In the genomic region with DNA sequence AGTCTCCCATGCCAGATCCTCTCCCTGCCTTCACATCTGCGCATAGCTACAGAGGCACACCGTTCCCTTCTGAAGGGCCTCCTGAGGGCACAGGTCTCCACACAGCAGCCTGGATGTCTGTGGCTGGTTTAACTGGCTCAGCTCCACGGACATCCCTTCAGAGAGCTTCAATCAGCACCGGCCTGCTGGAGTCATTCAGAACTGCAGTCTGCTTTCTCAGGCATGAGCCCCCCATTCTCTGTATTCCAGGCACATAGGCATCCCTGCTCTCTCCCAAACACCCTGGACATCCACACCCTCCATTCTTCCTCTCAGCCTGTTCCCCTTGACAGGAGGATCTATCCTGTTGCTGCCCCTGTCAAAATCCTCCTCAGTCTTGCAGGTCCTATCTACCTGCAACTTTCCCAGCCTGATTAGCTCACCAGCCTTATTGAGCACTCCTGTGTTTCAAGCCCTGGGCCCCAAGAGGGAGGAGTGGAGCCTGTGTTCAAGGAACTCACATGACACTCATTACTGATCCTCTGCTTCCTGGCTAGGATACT, we compare ENCODE assay signal across 1 cellular context.
TF ChIP-seq lines count a peak whose summit lies in the region.

No MANE protein-coding gene starts in this region.

TF ChIP-seq in HepG2, 621 proteins besides CTCF, POLR2A, EP300 and RAD21 (continued from another document and continues in another):
- TF ChIP-seq, protein P1, sequence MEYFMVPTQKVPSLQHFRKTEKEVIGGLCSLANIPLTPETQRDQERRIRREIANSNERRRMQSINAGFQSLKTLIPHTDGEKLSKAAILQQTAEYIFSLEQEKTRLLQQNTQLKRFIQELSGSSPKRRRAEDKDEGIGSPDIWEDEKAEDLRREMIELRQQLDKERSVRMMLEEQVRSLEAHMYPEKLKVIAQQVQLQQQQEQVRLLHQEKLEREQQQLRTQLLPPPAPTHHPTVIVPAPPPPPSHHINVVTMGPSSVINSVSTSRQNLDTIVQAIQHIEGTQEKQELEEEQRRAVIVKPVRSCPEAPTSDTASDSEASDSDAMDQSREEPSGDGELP (IDR thresholded peaks at IDR 0.05; ENCODE audit: borderline replicate concordance, low read depth): no peak
- TF ChIP-seq PLRG1 (conservative IDR thresholded peaks at IDR 0.05): no peak
- TF ChIP-seq NFIC (IDR thresholded peaks at IDR 0.05; ENCODE audit: low read length): no peak
- TF ChIP-seq ZNF234 (CRISPR knock-in tag; conservative IDR thresholded peaks at IDR 0.05): no peak
- no peak for TF ChIP-seq FOXJ3 (CRISPR knock-in tag; IDR thresholded peaks at IDR 0.05; ENCODE audit: borderline replicate concordance)
- no peak for TF ChIP-seq THAP11 (CRISPR knock-in tag; IDR thresholded peaks at IDR 0.05)
- no peak for TF ChIP-seq ZNF432 (CRISPR knock-in tag; IDR thresholded peaks at IDR 0.05; ENCODE audit: borderline replicate concordance)
- TF ChIP-seq ARID2 (CRISPR knock-in tag; IDR thresholded peaks at IDR 0.05; ENCODE audit: borderline replicate concordance): no peak
- TF ChIP-seq ZNF614 (CRISPR knock-in tag; IDR thresholded peaks at IDR 0.05; ENCODE audit: borderline replicate concordance): no peak
- TF ChIP-seq ZNF564 (CRISPR knock-in tag; IDR thresholded peaks at IDR 0.05): no peak
- no peak for TF ChIP-seq PAWR (CRISPR knock-in tag; IDR thresholded peaks at IDR 0.05; ENCODE audit: borderline replicate concordance)
- no peak for TF ChIP-seq AGO2 (optimal IDR thresholded peaks at IDR 0.05; ENCODE audit: low read depth, low read length)
- TF ChIP-seq ZFX (CRISPR knock-in tag; IDR thresholded peaks at IDR 0.05; ENCODE audit: low read depth): no peak; the same call in 1 of the 2 replicates
- TF ChIP-seq TMF1 (CRISPR knock-in tag; IDR thresholded peaks at IDR 0.05; ENCODE audit: low read depth): no peak
- no peak for TF ChIP-seq JUND (CRISPR knock-in tag; IDR thresholded peaks at IDR 0.05)
- TF ChIP-seq HMGA1 (CRISPR knock-in tag; conservative IDR thresholded peaks at IDR 0.05): no peak
- no peak for TF ChIP-seq PAF1 (CRISPR knock-in tag; IDR thresholded peaks at IDR 0.05)
- TF ChIP-seq, protein P2, sequence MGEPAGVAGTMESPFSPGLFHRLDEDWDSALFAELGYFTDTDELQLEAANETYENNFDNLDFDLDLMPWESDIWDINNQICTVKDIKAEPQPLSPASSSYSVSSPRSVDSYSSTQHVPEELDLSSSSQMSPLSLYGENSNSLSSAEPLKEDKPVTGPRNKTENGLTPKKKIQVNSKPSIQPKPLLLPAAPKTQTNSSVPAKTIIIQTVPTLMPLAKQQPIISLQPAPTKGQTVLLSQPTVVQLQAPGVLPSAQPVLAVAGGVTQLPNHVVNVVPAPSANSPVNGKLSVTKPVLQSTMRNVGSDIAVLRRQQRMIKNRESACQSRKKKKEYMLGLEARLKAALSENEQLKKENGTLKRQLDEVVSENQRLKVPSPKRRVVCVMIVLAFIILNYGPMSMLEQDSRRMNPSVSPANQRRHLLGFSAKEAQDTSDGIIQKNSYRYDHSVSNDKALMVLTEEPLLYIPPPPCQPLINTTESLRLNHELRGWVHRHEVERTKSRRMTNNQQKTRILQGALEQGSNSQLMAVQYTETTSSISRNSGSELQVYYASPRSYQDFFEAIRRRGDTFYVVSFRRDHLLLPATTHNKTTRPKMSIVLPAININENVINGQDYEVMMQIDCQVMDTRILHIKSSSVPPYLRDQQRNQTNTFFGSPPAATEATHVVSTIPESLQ (CRISPR knock-in tag; conservative IDR thresholded peaks at IDR 0.05): no peak
- TF ChIP-seq, protein P3, sequence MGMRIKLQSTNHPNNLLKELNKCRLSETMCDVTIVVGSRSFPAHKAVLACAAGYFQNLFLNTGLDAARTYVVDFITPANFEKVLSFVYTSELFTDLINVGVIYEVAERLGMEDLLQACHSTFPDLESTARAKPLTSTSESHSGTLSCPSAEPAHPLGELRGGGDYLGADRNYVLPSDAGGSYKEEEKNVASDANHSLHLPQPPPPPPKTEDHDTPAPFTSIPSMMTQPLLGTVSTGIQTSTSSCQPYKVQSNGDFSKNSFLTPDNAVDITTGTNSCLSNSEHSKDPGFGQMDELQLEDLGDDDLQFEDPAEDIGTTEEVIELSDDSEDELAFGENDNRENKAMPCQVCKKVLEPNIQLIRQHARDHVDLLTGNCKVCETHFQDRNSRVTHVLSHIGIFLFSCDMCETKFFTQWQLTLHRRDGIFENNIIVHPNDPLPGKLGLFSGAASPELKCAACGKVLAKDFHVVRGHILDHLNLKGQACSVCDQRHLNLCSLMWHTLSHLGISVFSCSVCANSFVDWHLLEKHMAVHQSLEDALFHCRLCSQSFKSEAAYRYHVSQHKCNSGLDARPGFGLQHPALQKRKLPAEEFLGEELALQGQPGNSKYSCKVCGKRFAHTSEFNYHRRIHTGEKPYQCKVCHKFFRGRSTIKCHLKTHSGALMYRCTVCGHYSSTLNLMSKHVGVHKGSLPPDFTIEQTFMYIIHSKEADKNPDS (CRISPR knock-in tag; IDR thresholded peaks at IDR 0.05): no peak
- TF ChIP-seq ZNF703 (CRISPR knock-in tag; IDR thresholded peaks at IDR 0.05; ENCODE audit: borderline replicate concordance): no peak
- no peak for TF ChIP-seq SALL2 (CRISPR knock-in tag; IDR thresholded peaks at IDR 0.05)
- no peak for TF ChIP-seq ZNF746 (CRISPR knock-in tag; IDR thresholded peaks at IDR 0.05)
- TF ChIP-seq ZNF326 (CRISPR knock-in tag; IDR thresholded peaks at IDR 0.05; ENCODE audit: borderline replicate concordance): no peak
- no peak for TF ChIP-seq ZNF562 (CRISPR knock-in tag; IDR thresholded peaks at IDR 0.05; ENCODE audit: borderline replicate concordance)
- no peak for TF ChIP-seq POGZ (CRISPR knock-in tag; IDR thresholded peaks at IDR 0.05)
- no peak for TF ChIP-seq SRSF9 (IDR thresholded peaks at IDR 0.05; ENCODE audit: borderline replicate concordance, insufficient read depth, low read depth, low read length, poor library complexity, severe bottlenecking)
- TF ChIP-seq KDM6A (CRISPR knock-in tag; IDR thresholded peaks at IDR 0.05; ENCODE audit: low read depth): 0 out of 2 replicates have a peak, but pooled peaks have one; percentile 26
- TF ChIP-seq STAT5B (CRISPR knock-in tag; IDR thresholded peaks at IDR 0.05): no peak
- TF ChIP-seq, protein P4, sequence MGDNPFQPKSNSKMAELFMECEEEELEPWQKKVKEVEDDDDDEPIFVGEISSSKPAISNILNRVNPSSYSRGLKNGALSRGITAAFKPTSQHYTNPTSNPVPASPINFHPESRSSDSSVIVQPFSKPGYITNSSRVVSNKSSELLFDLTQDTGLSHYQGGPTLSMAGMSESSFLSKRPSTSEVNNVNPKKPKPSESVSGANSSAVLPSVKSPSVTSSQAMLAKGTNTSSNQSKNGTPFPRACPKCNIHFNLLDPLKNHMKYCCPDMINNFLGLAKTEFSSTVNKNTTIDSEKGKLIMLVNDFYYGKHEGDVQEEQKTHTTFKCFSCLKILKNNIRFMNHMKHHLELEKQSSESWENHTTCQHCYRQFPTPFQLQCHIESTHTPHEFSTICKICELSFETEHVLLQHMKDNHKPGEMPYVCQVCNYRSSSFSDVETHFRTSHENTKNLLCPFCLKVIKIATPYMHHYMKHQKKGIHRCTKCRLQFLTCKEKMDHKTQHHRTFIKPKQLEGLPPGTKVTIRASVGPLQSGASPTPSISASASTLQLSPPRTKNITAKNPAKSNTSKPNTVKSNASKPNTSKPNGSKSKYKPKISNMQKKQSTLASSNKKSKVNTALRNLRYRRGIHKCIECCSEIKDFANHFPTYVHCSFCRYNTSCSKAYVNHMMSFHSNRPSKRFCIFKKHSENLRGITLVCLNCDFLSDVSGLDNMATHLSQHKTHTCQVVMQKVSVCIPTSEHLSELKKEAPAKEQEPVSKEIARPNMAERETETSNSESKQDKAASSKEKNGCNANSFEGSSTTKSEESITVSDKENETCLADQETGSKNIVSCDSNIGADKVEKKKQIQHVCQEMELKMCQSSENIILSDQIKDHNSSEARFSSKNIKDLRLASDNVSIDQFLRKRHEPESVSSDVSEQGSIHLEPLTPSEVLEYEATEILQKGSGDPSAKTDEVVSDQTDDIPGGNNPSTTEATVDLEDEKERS (CRISPR knock-in tag; IDR thresholded peaks at IDR 0.05): no peak
- TF ChIP-seq ETV6 (CRISPR knock-in tag; conservative IDR thresholded peaks at IDR 0.05): no peak; the same call in 1 of the 2 replicates
- no peak for TF ChIP-seq FOXA1 (IDR thresholded peaks at IDR 0.05)
- no peak for TF ChIP-seq FOXA1 (CRISPR knock-in tag; IDR thresholded peaks at IDR 0.05)
- TF ChIP-seq, protein P5, sequence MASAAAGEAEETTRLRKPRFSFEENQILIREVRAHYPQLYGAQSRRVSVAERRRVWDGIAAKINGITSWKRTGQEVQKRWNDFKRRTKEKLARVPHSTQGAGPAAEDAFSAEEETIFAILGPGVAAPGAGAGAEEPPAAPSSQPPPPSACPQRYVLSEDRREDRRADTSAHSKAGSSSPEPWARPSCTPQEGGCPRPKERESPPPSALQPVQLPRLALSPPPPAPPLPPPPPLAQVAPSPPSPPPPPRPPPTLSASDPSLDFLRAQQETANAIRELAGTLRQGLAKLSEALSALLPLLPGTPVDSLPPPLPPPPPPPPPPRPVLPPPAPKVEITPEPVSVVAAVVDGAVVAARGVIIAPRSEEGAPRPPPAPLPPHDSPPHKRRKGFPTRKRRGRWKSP (CRISPR knock-in tag; IDR thresholded peaks at IDR 0.05): no peak
- TF ChIP-seq RORA (CRISPR knock-in tag; IDR thresholded peaks at IDR 0.05): no peak
- peak; percentile 67 for TF ChIP-seq HDAC2 (CRISPR knock-in tag; IDR thresholded peaks at IDR 0.05)
- no peak for TF ChIP-seq NKX3-1 (CRISPR knock-in tag; IDR thresholded peaks at IDR 0.05)
- no peak for TF ChIP-seq WIZ (CRISPR knock-in tag; IDR thresholded peaks at IDR 0.05)
- no peak; the same call in 1 of the 2 replicates for TF ChIP-seq GABPB1 (CRISPR knock-in tag; IDR thresholded peaks at IDR 0.05)
- TF ChIP-seq ZSCAN12 (CRISPR knock-in tag; IDR thresholded peaks at IDR 0.05): no peak
- TF ChIP-seq ZNF207 (IDR thresholded peaks at IDR 0.05; ENCODE audit: borderline replicate concordance): no peak
- TF ChIP-seq ZNF225 (CRISPR knock-in tag; IDR thresholded peaks at IDR 0.05): no peak
- TF ChIP-seq HOXA7 (CRISPR knock-in tag; IDR thresholded peaks at IDR 0.05): no peak
- TF ChIP-seq YEATS2 (CRISPR knock-in tag; IDR thresholded peaks at IDR 0.05; ENCODE audit: borderline replicate concordance): peak; percentile 55; the same call in 1 of the 2 replicates
- no peak for TF ChIP-seq ZNF33A (CRISPR knock-in tag; IDR thresholded peaks at IDR 0.05; ENCODE audit: borderline replicate concordance)
- TF ChIP-seq ZSCAN22 (CRISPR knock-in tag; IDR thresholded peaks at IDR 0.05): no peak
- TF ChIP-seq, protein P6, sequence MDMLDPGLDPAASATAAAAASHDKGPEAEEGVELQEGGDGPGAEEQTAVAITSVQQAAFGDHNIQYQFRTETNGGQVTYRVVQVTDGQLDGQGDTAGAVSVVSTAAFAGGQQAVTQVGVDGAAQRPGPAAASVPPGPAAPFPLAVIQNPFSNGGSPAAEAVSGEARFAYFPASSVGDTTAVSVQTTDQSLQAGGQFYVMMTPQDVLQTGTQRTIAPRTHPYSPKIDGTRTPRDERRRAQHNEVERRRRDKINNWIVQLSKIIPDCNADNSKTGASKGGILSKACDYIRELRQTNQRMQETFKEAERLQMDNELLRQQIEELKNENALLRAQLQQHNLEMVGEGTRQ (IDR thresholded peaks at IDR 0.05; ENCODE audit: low read depth, low read length): 0 out of 2 replicates have a peak, but pooled peaks have one; percentile 6
- TF ChIP-seq, protein P6 (CRISPR knock-in tag; IDR thresholded peaks at IDR 0.05; ENCODE audit: borderline replicate concordance): no peak
- TF ChIP-seq, protein P7, sequence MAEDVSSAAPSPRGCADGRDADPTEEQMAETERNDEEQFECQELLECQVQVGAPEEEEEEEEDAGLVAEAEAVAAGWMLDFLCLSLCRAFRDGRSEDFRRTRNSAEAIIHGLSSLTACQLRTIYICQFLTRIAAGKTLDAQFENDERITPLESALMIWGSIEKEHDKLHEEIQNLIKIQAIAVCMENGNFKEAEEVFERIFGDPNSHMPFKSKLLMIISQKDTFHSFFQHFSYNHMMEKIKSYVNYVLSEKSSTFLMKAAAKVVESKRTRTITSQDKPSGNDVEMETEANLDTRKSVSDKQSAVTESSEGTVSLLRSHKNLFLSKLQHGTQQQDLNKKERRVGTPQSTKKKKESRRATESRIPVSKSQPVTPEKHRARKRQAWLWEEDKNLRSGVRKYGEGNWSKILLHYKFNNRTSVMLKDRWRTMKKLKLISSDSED (CRISPR knock-in tag; IDR thresholded peaks at IDR 0.05): no peak
- TF ChIP-seq, protein P8, sequence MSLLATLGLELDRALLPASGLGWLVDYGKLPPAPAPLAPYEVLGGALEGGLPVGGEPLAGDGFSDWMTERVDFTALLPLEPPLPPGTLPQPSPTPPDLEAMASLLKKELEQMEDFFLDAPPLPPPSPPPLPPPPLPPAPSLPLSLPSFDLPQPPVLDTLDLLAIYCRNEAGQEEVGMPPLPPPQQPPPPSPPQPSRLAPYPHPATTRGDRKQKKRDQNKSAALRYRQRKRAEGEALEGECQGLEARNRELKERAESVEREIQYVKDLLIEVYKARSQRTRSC (CRISPR knock-in tag; IDR thresholded peaks at IDR 0.05; ENCODE audit: low read depth): no peak
- TF ChIP-seq, protein P9, sequence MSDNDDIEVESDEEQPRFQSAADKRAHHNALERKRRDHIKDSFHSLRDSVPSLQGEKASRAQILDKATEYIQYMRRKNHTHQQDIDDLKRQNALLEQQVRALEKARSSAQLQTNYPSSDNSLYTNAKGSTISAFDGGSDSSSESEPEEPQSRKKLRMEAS (IDR thresholded peaks at IDR 0.05): no peak
- no peak for TF ChIP-seq PHF5A (CRISPR knock-in tag; IDR thresholded peaks at IDR 0.05; ENCODE audit: low read depth, unreplicated experiment)
- no peak; the same call in 1 of the 2 replicates for TF ChIP-seq ZNF205 (CRISPR knock-in tag; IDR thresholded peaks at IDR 0.05)
- no peak for TF ChIP-seq ZFP62 (CRISPR knock-in tag; IDR thresholded peaks at IDR 0.05)
- TF ChIP-seq, protein P10, sequence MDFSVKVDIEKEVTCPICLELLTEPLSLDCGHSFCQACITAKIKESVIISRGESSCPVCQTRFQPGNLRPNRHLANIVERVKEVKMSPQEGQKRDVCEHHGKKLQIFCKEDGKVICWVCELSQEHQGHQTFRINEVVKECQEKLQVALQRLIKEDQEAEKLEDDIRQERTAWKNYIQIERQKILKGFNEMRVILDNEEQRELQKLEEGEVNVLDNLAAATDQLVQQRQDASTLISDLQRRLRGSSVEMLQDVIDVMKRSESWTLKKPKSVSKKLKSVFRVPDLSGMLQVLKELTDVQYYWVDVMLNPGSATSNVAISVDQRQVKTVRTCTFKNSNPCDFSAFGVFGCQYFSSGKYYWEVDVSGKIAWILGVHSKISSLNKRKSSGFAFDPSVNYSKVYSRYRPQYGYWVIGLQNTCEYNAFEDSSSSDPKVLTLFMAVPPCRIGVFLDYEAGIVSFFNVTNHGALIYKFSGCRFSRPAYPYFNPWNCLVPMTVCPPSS (IDR thresholded peaks at IDR 0.05): no peak
- TF ChIP-seq MED1 (CRISPR knock-in tag; IDR thresholded peaks at IDR 0.05): no peak
- no peak for TF ChIP-seq MLLT10 (CRISPR knock-in tag; IDR thresholded peaks at IDR 0.05)
